8 cellular contexts compared by ENCODE assay signal in genomic region chr3:5198986-5199731, GRCh38. TPM values are rescaled to one million over a fixed set of nuclear protein-coding genes. Genes with fewer than 3 reads are reported as not detected.
DNase-seq lines count a peak whose midpoint lies in the region; ATAC-seq and TF ChIP-seq lines count a peak whose summit lies in the region.

No MANE protein-coding gene starts in this region.

- H3K4me2 ChIP-seq in Karpas-422 (ENCODE audit: low read depth, low read length, poor library complexity, severe bottlenecking) (no peak overlapping the region), PC-3 (ENCODE audit: low read length) (no peak overlapping the region)

- no peaks in the 10 kb centered on the region for H3K9me3 ChIP-seq in Karpas-422 (ENCODE audit: low read length)
- no peaks in the 10 kb centered on the region for H3K9me3 ChIP-seq in effector memory CD4-positive, alpha-beta T cell (ENCODE audit: control insufficient read depth, low read length)
- no peaks in the 10 kb centered on the region for H3K9me3 ChIP-seq in PC-3 (ENCODE audit: low read length)

- H3K4me3 ChIP-seq in GM12865 (ENCODE audit: low read depth, low read length) (peak overlapping the region; percentile 4), Karpas-422 (ENCODE audit: low read length) (no peak overlapping the region), PC-3 (ENCODE audit: low read length) (no peak overlapping the region)
- H3K4me3 ChIP-seq in effector memory CD4-positive, alpha-beta T cell (ENCODE audit: insufficient read depth, low read depth, low read length, poor library complexity, severe bottlenecking) = no peak overlapping the region

- H3K4me1 ChIP-seq in Karpas-422 (ENCODE audit: low read length) (peaks cover 40% of the 10 kb centered on the region), PC-3 (ENCODE audit: insufficient read depth, low read length) (peaks cover 38% of the 10 kb centered on the region)
- peaks cover 50% of the 10 kb centered on the region for H3K4me1 ChIP-seq in effector memory CD4-positive, alpha-beta T cell (ENCODE audit: control insufficient read depth, insufficient read depth, low read length, poor library complexity, severe bottlenecking)

- DNase-seq in GM12865 (ENCODE audit: low read depth) = peak; percentile 74
- DNase-seq in Karpas-422 = no peak
- DNase-seq in effector memory CD4-positive, alpha-beta T cell = no peak
- DNase-seq in germinal center (ENCODE audit: low spot score) = no peak
- DNase-seq in PC-3 = no peak
- DNase-seq in NCI-H2029 (lab: John Stamatoyannopoulos, UW) = no peak
- no peak for DNase-seq in NK-92 treated with Interleukin-12 subunit alpha and Interleukin-12 subunit beta, amount 100 ng/mL, for 24 hours (lab: John Stamatoyannopoulos, UW)

- intact Hi-C loops in PC-3 (cut with micrococcal nuclease) = no loop called here

- POLR2A ChIA-PET in PC-3 (lab: Charles Lee; ENCODE audit: unreplicated experiment) = no interaction called here

- H2AFZ ChIP-seq in Karpas-422 (ENCODE audit: low read length) (no peak overlapping the region), PC-3 (ENCODE audit: low read length) (no peak overlapping the region)

- peak; percentile 34 for ATAC-seq in GM21723 (IDR thresholded peaks at IDR 0.05; ENCODE audit: unreplicated experiment)
- ATAC-seq in PC-3 = no peak

- H3F3A ChIP-seq in PC-3 (ENCODE audit: low read length, unreplicated experiment) = peaks cover 6% of the 10 kb centered on the region

- CTCF ChIA-PET in PC-3 (lab: Charles Lee) = no interaction called here

- H3K27me3 ChIP-seq in Karpas-422 (ENCODE audit: low read length) = no peaks in the 10 kb centered on the region
- H3K27me3 ChIP-seq in effector memory CD4-positive, alpha-beta T cell (replicated peaks; ENCODE audit: control insufficient read depth, insufficient read depth, low read length, poor library complexity, severe bottlenecking) = no peaks in the 10 kb centered on the region
- H3K27me3 ChIP-seq in PC-3 (ENCODE audit: low read length) = no peaks in the 10 kb centered on the region

- BruUV-seq in PC-3 (replicated peaks; lab: Mats Ljungman, UMichigan) = no TSS peak

- H3K9me2 ChIP-seq in Karpas-422 (replicated peaks; ENCODE audit: insufficient read depth, low read length) (no peaks in the 10 kb centered on the region), PC-3 (replicated peaks; ENCODE audit: low read length) (no peaks in the 10 kb centered on the region)

- H3K27ac ChIP-seq in Karpas-422 (ENCODE audit: low read length) (peak overlapping the region; percentile 19; the same call in 1 of the 2 replicates), PC-3 (ENCODE audit: low read length) (no peak overlapping the region)
- H3K27ac ChIP-seq in effector memory CD4-positive, alpha-beta T cell (ENCODE audit: insufficient read depth, low read length, poor library complexity, severe bottlenecking) = peak overlapping the region; percentile 71

- peaks cover 62% of the 10 kb centered on the region for H3K36me3 ChIP-seq in Karpas-422 (ENCODE audit: insufficient read depth, low read length)
- H3K36me3 ChIP-seq in effector memory CD4-positive, alpha-beta T cell (ENCODE audit: control insufficient read depth, insufficient read depth, low read length) = peaks cover 30% of the 10 kb centered on the region
- H3K36me3 ChIP-seq in PC-3 (ENCODE audit: low read depth, low read length) = peaks cover 35% of the 10 kb centered on the region

- H3K9ac ChIP-seq in Karpas-422 (ENCODE audit: low read length) = no peak overlapping the region
- no peak overlapping the region for H3K9ac ChIP-seq in PC-3 (ENCODE audit: low read length)

- H4K20me1 ChIP-seq in Karpas-422 (ENCODE audit: insufficient read depth, low read depth, low read length) = no peaks in the 10 kb centered on the region
- peaks cover 6% of the 10 kb centered on the region for H4K20me1 ChIP-seq in PC-3 (ENCODE audit: low read length)

- no peak for TF ChIP-seq CTCF in GM12865 (IDR thresholded peaks at IDR 0.05; ENCODE audit: insufficient read depth, low read depth, low read length, missing control alignments)
- no peak for TF ChIP-seq CTCF in PC-3 (conservative IDR thresholded peaks at IDR 0.05; ENCODE audit: low read depth, low read length)

- H3K79me2 ChIP-seq in Karpas-422 (ENCODE audit: low read length) = peaks cover 74% of the 10 kb centered on the region
- peaks cover 44% of the 10 kb centered on the region for H3K79me2 ChIP-seq in PC-3 (ENCODE audit: low read length)

RNA-seq across cellular contexts. Expression of gene EDEM1, which starts 11.7 kb away (rescaled TPM):
- 68.8 and 134 TPM in 2 replicates for total RNA-seq in Karpas-422 (2014; rRNA removed; shearing (Covaris generic); ENCODE audit: low replicate concordance)
- total RNA-seq in PC-3 (2014; rRNA removed) = 39.4 and 49.6 TPM in 2 replicates
